8 cellular contexts compared by ENCODE assay signal in genomic region chr2:231482806-231483391, GRCh38. TPM values are rescaled to one million over a fixed set of nuclear protein-coding genes. Genes with fewer than 3 reads are reported as not detected.
DNase-seq lines count a peak whose midpoint lies in the region; ATAC-seq, FAIRE-seq and TF ChIP-seq lines count a peak whose summit lies in the region.

No MANE protein-coding gene starts in this region.

- no peak for TF ChIP-seq POLR2A in H1 (IDR thresholded peaks at IDR 0.05; ENCODE audit: control extremely low read depth in 1 of 2, low read depth in 2 of 2, low read length in 2 of 2)

- no peak overlapping the region for H2BK20ac ChIP-seq in H1 (ENCODE audit: low read length)

- intact Hi-C loops in mucosa of descending colon (cut with DNase I, micrococcal nuclease), result loop anchor here in 1 of 2 donors (5.0 kb wide), 1 partner anchor 74 kb away; no protein-coding TSS in a partner anchor

- ATAC-seq in mucosa of descending colon, result peak; percentile 96

- WGBS in H1 (ENCODE audit: extremely low coverage in 1 of 2, insufficient coverage in 1 of 2, insufficient read length in 1 of 2, insufficient replicate concordance in 2 of 2, low coverage in 1 of 2, low lambda C conversion rate in 2 of 2, missing lambda C conversion rate in 1 of 2), 2 experiments, result 62% methylated on average over 29 of the region's 36 CpGs; no CpG with 5 or more reads in 1 of the 2 experiments

- H3K36me3 ChIP-seq in H1 (ENCODE audit: control insufficient read depth in 2 of 4, insufficient read depth in 4 of 4, low read length in 3 of 4) (no peaks in the 10 kb centered on the region; a peak in 1 of 8 replicates), mucosa of descending colon (ENCODE audit: low read depth) (no peaks in the 10 kb centered on the region)

- peak overlapping the region; percentile 22 for H3K4me3 ChIP-seq in HFF-Myc (replicated peaks; ENCODE audit: low read depth, low read length)
- H3K4me3 ChIP-seq in H1 (ENCODE audit: extremely low read depth in 1 of 4, insufficient read depth in 2 of 4, low read depth in 3 of 4, low read length in 4 of 4), result no peak overlapping the region
- no peak overlapping the region for H3K4me3 ChIP-seq in mucosa of descending colon

- CTCF ChIA-PET in H1 (lab: Charles Lee; ENCODE audit: partially characterized antibody), result interaction anchor here (0.6 to 8.0 kb wide), 22 partner anchors 8 to 253 kb away, joined by 3 to 94 read pairs (median 4); partner anchors contain the start of gene NCL

- no peak overlapping the region for H3K4me2 ChIP-seq in H1 (ENCODE audit: insufficient read depth in 1 of 2, low read depth in 2 of 2, low read length in 2 of 2)

- peak; percentile 37 to 67; a peak in 3 of 4 replicates for TF ChIP-seq RAD21 in H1 (IDR thresholded peaks at IDR 0.05 in 1 of 2, conservative IDR thresholded peaks at IDR 0.05 in 1 of 2; ENCODE audit: low read depth in 2 of 2, low read length in 2 of 2)

- no peaks in the 10 kb centered on the region for H3K79me2 ChIP-seq in H1 (ENCODE audit: control insufficient read depth in 1 of 2, insufficient read depth in 2 of 2, low read length in 2 of 2)

- H4K20me1 ChIP-seq in H1 (replicated peaks in 1 of 2; ENCODE audit: control insufficient read depth in 1 of 2, insufficient read depth in 2 of 2, low read length in 2 of 2), result no peaks in the 10 kb centered on the region

- no peak overlapping the region for H3K4ac ChIP-seq in H1 (replicated peaks; ENCODE audit: insufficient read length, low read depth, low read length)

- POLR2A ChIA-PET in H1 (lab: Charles Lee; ENCODE audit: partially characterized antibody), result interaction anchor here (0.6 to 18.4 kb wide), 9 partner anchors 9 to 229 kb away, joined by 3 to 364 read pairs (median 3); partner anchors contain the start of gene NCL

- H2BK15ac ChIP-seq in H1 (ENCODE audit: low read length), result peak overlapping the region; percentile 46; the same call in 1 of the 2 replicates

- H2AFZ ChIP-seq in H1 (ENCODE audit: low read length), result no peak overlapping the region

- TF ChIP-seq EP300 in H1 (IDR thresholded peaks at IDR 0.05; ENCODE audit: borderline replicate concordance in 1 of 2, low read depth in 2 of 2, low read length in 2 of 2), result no peak

- no peak for FAIRE-seq in H1 (lab: Jason Lieb, UNC)

- H3K79me1 ChIP-seq in H1 (ENCODE audit: low read depth, low read length), result no peaks in the 10 kb centered on the region

- no peak overlapping the region for H2BK5ac ChIP-seq in H1 (ENCODE audit: low read depth, low read length)

- H4K5ac ChIP-seq in H1 (ENCODE audit: insufficient read length, low read depth, low read length), result no peak overlapping the region

- no peak overlapping the region for H3K27ac ChIP-seq in H1 (ENCODE audit: low read depth, low read length)

- H3K56ac ChIP-seq in H1 (replicated peaks; ENCODE audit: insufficient read length, low read depth, low read length), result no peak overlapping the region

- no peak overlapping the region for H2BK12ac ChIP-seq in H1 (ENCODE audit: low read depth, low read length)

- no peak overlapping the region for H3K23ac ChIP-seq in H1 (ENCODE audit: insufficient read length)

- no peak overlapping the region for H2BK120ac ChIP-seq in H1 (replicated peaks; ENCODE audit: low read depth, low read length)

- H2AK5ac ChIP-seq in H1 (ENCODE audit: low read depth, low read length), result no peak overlapping the region

- H3K18ac ChIP-seq in H1 (ENCODE audit: extremely low read depth, low read length), result peak overlapping the region; percentile 48

- no peak overlapping the region for H3K14ac ChIP-seq in H1 (ENCODE audit: insufficient read length)

- DNase-seq in GDM1 (lab: John Stamatoyannopoulos, UW) (peak; percentile 34), HFF-Myc (ENCODE audit: extremely low read depth, low read depth) (no peak), NCI-H69 (lab: John Stamatoyannopoulos, UW) (peak; percentile 43), H1 (ENCODE audit: low read depth in 1 of 2, low spot score in 2 of 2) (peak in 1 of 2 experiments; percentile 89), mucosa of descending colon (peak; percentile 79 to 84 (median 82)), NCI-H128 (lab: John Stamatoyannopoulos, UW; ENCODE audit: unreplicated experiment) (no peak)
- DNase-seq in activated CD8-positive, alpha-beta memory T cell treated with anti-CD3 and anti-CD28 coated beads for 48 hours (ENCODE audit: low read depth in 2 of 3, low spot score in 2 of 3), result peak; percentile 51 to 65 (median 52)
- peak; percentile 32 to 45 for DNase-seq in stimulated activated CD8-positive, alpha-beta memory T cell treated with anti-CD3 and anti-CD28 coated beads, Interleukin-4, amount 100 ng/mL, for 1 hour (ENCODE audit: low read depth in 2 of 2, low spot score in 1 of 2)

- H3K27me3 ChIP-seq in H1 (replicated peaks in 1 of 4; ENCODE audit: control insufficient read depth in 3 of 4, extremely low read depth in 1 of 4, insufficient read depth in 3 of 4, low read length in 3 of 4), result no peaks in the 10 kb centered on the region

- peak overlapping the region; percentile 93; the same call in 1 of the 2 replicates for H4K8ac ChIP-seq in H1 (ENCODE audit: extremely low read depth, insufficient read depth, low read length)

- TF ChIP-seq CTCF in HFF-Myc (IDR thresholded peaks at IDR 0.05; ENCODE audit: low read depth, low read length, missing control alignments), result peak; percentile 94
- peak; percentile 75 to 85 (median 79) for TF ChIP-seq CTCF in H1 (IDR thresholded peaks at IDR 0.05; ENCODE audit: control extremely low read depth in 1 of 3, insufficient read depth in 1 of 3, low read depth in 1 of 3, low read length in 3 of 3)
- TF ChIP-seq CTCF in mucosa of descending colon (IDR thresholded peaks at IDR 0.05), result peak; percentile 95

- H3K23me2 ChIP-seq in H1 (ENCODE audit: low read depth, low read length), result no peaks in the 10 kb centered on the region

- H3K4me1 ChIP-seq in H1 (replicated peaks in 1 of 4; ENCODE audit: control insufficient read depth in 3 of 4, insufficient read depth in 4 of 4, low read length in 3 of 4), result peaks cover 0 to 2% (median 0%) of the 10 kb centered on the region in 4 experiments; a peak in 1 of 7 replicates
- H3K4me1 ChIP-seq in mucosa of descending colon (ENCODE audit: low read depth), result no peaks in the 10 kb centered on the region

- no peak overlapping the region for H4K91ac ChIP-seq in H1 (replicated peaks; ENCODE audit: insufficient read length, low read length)

- H3K9ac ChIP-seq in H1 (replicated peaks in 1 of 4; ENCODE audit: extremely low read depth in 1 of 4, low read depth in 3 of 4, low read length in 3 of 4), result no peak overlapping the region

- H3K9me3 ChIP-seq in H1 (ENCODE audit: insufficient read depth in 2 of 2, low read depth in 1 of 2, low read length in 1 of 2) (no peaks in the 10 kb centered on the region), mucosa of descending colon (no peaks in the 10 kb centered on the region)

TF ChIP-seq in H1, 55 proteins besides CTCF, POLR2A, EP300 and RAD21 (continues in another document):
- TF ChIP-seq, protein P1, sequence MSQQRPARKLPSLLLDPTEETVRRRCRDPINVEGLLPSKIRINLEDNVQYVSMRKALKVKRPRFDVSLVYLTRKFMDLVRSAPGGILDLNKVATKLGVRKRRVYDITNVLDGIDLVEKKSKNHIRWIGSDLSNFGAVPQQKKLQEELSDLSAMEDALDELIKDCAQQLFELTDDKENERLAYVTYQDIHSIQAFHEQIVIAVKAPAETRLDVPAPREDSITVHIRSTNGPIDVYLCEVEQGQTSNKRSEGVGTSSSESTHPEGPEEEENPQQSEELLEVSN (IDR thresholded peaks at IDR 0.05), result no peak
- no peak for TF ChIP-seq MAFK (IDR thresholded peaks at IDR 0.05; ENCODE audit: low read depth, low read length)
- no peak for TF ChIP-seq JUN (IDR thresholded peaks at IDR 0.05; ENCODE audit: low read depth, low read length)
- TF ChIP-seq NANOG (IDR thresholded peaks at IDR 0.05; ENCODE audit: insufficient read depth, low read depth, low read length, poor library complexity, severe bottlenecking), result no peak
- no peak for TF ChIP-seq FOSL1 (IDR thresholded peaks at IDR 0.05; ENCODE audit: insufficient read depth, low read depth, low read length)
- peak in 1 of 2 experiments; percentile 45; a peak in 1 of 4 replicates for TF ChIP-seq HDAC2 (IDR thresholded peaks at IDR 0.05; ENCODE audit: borderline replicate concordance in 1 of 2, low read depth in 2 of 2, low read length in 2 of 2)
- TF ChIP-seq POLR2AphosphoS5 (IDR thresholded peaks at IDR 0.05; ENCODE audit: low read depth, low read length), result no peak
- no peak for TF ChIP-seq RFX5 (IDR thresholded peaks at IDR 0.05; ENCODE audit: borderline replicate concordance, low read depth, low read length)
- TF ChIP-seq, protein P2, sequence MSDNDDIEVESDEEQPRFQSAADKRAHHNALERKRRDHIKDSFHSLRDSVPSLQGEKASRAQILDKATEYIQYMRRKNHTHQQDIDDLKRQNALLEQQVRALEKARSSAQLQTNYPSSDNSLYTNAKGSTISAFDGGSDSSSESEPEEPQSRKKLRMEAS (IDR thresholded peaks at IDR 0.05), result peak; percentile 23; the same call in 1 of the 2 replicates
- TF ChIP-seq TEAD4 (IDR thresholded peaks at IDR 0.05; ENCODE audit: low read depth, low read length), result 0 out of 2 replicates have a peak, but pooled peaks have one; percentile 33
- no peak for TF ChIP-seq CBX5 (IDR thresholded peaks at IDR 0.05; ENCODE audit: low read depth, low read length)

RNA-seq across cellular contexts. Expression of gene NCL, which starts 18.6 kb away (rescaled TPM):
- total RNA-seq in H1 (2021; fragmentation: NEBNext Ultra II Directional; extraction: Animal tissue kit (Norgen Biotek cat#: 25700)), result 1,442 and 1,478 TPM in 2 replicates
- 61.2 and 61.5 TPM in 2 replicates for polyA plus RNA-seq in H1 (2011; rRNA removed)
- 262 TPM for polyA plus RNA-seq in H1 (2011; cell fraction: cytosol; rRNA removed)
- polyA plus RNA-seq in H1 (2011; cell fraction: nucleus; rRNA removed), result 125 TPM
- 864 to 1,058 TPM (median 903 TPM) in 4 replicates for polyA plus RNA-seq in H1 (2012, experiment 1 of 2)
- 81.1 TPM for polyA plus RNA-seq in H1 (2012, experiment 2 of 2)
- polyA plus RNA-seq in H1 (2013, experiment 1 of 2), result 607 TPM
- 625 TPM for polyA plus RNA-seq in H1 (2013, experiment 2 of 2)
- polyA minus RNA-seq in H1 (2011; rRNA and poly(A)+ RNA removed), result 73.2 and 117 TPM in 2 replicates
- 146 TPM for polyA minus RNA-seq in H1 (2011; cell fraction: cytosol; rRNA and poly(A)+ RNA removed)
- polyA minus RNA-seq in H1 (2011; cell fraction: nucleus; rRNA and poly(A)+ RNA removed), result 137 TPM
- total RNA-seq in mucosa of descending colon, result 100 to 1,000 TPM; 239 to 369 (median 328) TPM

RNA-seq across cellular contexts. Expression of gene NMUR1, which starts 47.3 kb away (rescaled TPM):
- 0.46 and 0.56 TPM in 2 replicates for total RNA-seq in H1 (2021; fragmentation: NEBNext Ultra II Directional; extraction: Animal tissue kit (Norgen Biotek cat#: 25700))
- polyA plus RNA-seq in H1 (2011; rRNA removed), result 1.5 and 2.0 TPM in 2 replicates
- polyA plus RNA-seq in H1 (2011; cell fraction: cytosol; rRNA removed), result 1.0 TPM
- polyA plus RNA-seq in H1 (2011; cell fraction: nucleus; rRNA removed), result 1.5 TPM
- 0.40 to 0.78 TPM (median 0.60 TPM) in 4 replicates for polyA plus RNA-seq in H1 (2012, experiment 1 of 2)
- polyA plus RNA-seq in H1 (2012, experiment 2 of 2), result 0.38 TPM
- polyA plus RNA-seq in H1 (2013, experiment 1 of 2), result 0.77 TPM
- polyA plus RNA-seq in H1 (2013, experiment 2 of 2), result 0.83 TPM
- 0.78 and 1.2 TPM in 2 replicates for polyA minus RNA-seq in H1 (2011; rRNA and poly(A)+ RNA removed)
- polyA minus RNA-seq in H1 (2011; cell fraction: cytosol; rRNA and poly(A)+ RNA removed), result 0.44 TPM
- polyA minus RNA-seq in H1 (2011; cell fraction: nucleus; rRNA and poly(A)+ RNA removed), result 0.90 TPM
- total RNA-seq in mucosa of descending colon, result 1 to 10 TPM in 1 of 3 donors, under 1 TPM in 2; 0.57 to 1.2 (median 0.87) TPM

Comparison
In these comparisons a context has a peak if more than half of its experiments do, and no peak if none do; other contexts are left out.
1. DNase-seq: peak in GDM1 (single experiment), NCI-H69 (single experiment), activated CD8-positive, alpha-beta memory T cell treated with anti-CD3 and anti-CD28 coated beads for 48 hours (3 of 3), mucosa of descending colon (3 of 3) and stimulated activated CD8-positive, alpha-beta memory T cell treated with anti-CD3 and anti-CD28 coated beads, Interleukin-4, amount 100 ng/mL, for 1 hour (2 of 2); none in HFF-Myc (single experiment) and NCI-H128 (single experiment).
2. Peak in every context shown above with its lines, with median percentiles within 50 percentile points of each other: CTCF ChIP-seq.